Comparison of ENCODE assay signal across 8 cellular contexts in the genomic region with DNA sequence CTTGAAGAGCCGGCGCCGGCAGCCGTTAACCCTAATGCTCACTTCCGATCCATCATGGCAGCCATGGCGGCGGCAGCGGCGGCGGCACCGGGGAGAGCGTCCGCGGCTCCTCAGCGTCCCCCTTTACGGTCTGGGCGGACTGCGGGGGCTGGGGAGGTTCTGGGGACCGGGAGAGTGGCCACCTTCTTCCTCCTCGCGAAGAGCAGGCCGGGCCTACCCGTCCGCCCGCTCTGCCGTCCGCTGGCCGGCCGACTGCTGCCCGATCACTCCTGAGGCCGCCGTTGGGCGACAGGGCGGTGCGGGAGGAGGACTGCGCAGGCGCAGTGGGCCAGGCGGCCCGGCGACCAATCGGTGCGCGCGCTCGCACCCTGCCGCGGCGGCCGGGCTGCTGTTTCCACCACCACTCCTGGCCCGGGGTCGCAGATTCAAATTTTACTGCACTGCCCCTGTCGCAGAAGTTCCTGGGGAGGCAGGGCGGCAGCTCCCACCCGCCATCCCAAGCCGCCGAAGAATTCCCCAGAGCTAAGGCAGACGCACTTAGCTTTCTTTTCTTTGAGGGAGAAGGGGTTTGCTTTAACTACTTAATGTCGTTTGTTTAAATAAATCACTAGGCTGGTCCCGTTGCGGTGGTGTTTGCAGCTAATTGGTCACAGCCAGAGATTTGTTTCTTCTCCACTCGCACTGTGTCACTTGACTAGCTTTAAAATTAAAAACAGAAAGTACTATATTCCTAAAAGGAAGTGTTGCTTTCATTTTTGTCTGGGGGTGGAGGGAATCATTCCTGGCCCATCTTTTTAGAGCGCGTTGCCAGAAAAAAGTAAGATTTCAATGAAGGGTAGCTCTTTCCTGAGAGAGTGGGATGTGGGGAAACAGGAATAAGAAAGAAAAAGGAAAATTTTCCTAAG. TPM values are rescaled to one million over a fixed set of nuclear protein-coding genes. Genes with fewer than 3 reads are reported as not detected.
DNase-seq lines count a peak whose midpoint lies in the region; ATAC-seq, FAIRE-seq and TF ChIP-seq lines count a peak whose summit lies in the region.

A gene (minus strand): TSS at position 290 of the 905 bp plus-strand sequence. CDS start 452 bp downstream, outside the sequence.

- 1% methylated on average over 61 to 63 of the region's 63 CpGs for WGBS in pancreas, 2 donors
- 3% methylated on average over 63 of the region's 63 CpGs for WGBS in thymus

- peak within 1 kb of the TSS; percentile 96 to 99 (median 98) for H3K27ac ChIP-seq in pancreas
- H3K27ac ChIP-seq in thymus (ENCODE audit: low read depth), result peak within 1 kb of the TSS; percentile 99

- peaks cover 2% of the 10 kb centered on the region for H3K27me3 Mint-ChIP-seq in activated naive CD8-positive, alpha-beta T cell treated with anti-CD3 and anti-CD28 coated beads, Interleukin-2, amount 10 ng/mL, durations not matched to agents 7 days and 5 days

- H3K36me3 Mint-ChIP-seq in activated naive CD8-positive, alpha-beta T cell treated with anti-CD3 and anti-CD28 coated beads, Interleukin-2, amount 10 ng/mL, durations not matched to agents 7 days and 5 days, result peaks cover 12% of the 10 kb centered on the region

- H3K36me3 ChIP-seq in pancreas (no peaks in the 10 kb centered on the region), thymus (ENCODE audit: control insufficient read depth, insufficient read depth) (no peaks in the 10 kb centered on the region)

- H3K9me3 ChIP-seq in pancreas (no peaks in the 10 kb centered on the region), thymus (ENCODE audit: control insufficient read depth) (no peaks in the 10 kb centered on the region)

- intact Hi-C loops in head of caudate nucleus (cut with DNase I), result loop anchor here (5.0 to 10.0 kb wide), 3 partner anchors 129 to 318 kb away; a partner anchor contains a TSS
- intact Hi-C loops in pancreas (cut with DNase I), result no loop called here

- peak within 1 kb of the TSS; percentile 95 for H3K27ac Mint-ChIP-seq in activated naive CD8-positive, alpha-beta T cell treated with anti-CD3 and anti-CD28 coated beads, Interleukin-2, amount 10 ng/mL, durations not matched to agents 7 days and 5 days

- POLR2A ChIA-PET in activated naive CD8-positive, alpha-beta T cell treated with anti-CD3 and anti-CD28 coated beads, Interleukin-2, amount 10 ng/mL, durations not matched to agents 7 days and 5 days (lab: Charles Lee), result no interaction called here

- H3K27me3 ChIP-seq in pancreas (no peaks in the 10 kb centered on the region), thymus (ENCODE audit: control insufficient read depth, insufficient read depth) (no peaks in the 10 kb centered on the region)

- FAIRE-seq in pancreas (lab: Jason Lieb, UNC), result no peak

- H3K9me3 Mint-ChIP-seq in activated naive CD8-positive, alpha-beta T cell treated with anti-CD3 and anti-CD28 coated beads, Interleukin-2, amount 10 ng/mL, durations not matched to agents 7 days and 5 days, result no peaks in the 10 kb centered on the region

- DNase-seq in GM12864 (ENCODE audit: low read depth) (peak; percentile 58), NCI-H1092 treated with DMSO at 0.1 percent for 48 hours (lab: John Stamatoyannopoulos, UW) (peak; percentile 77), SW 1271 (lab: John Stamatoyannopoulos, UW) (peak; percentile 33 to 86), head of caudate nucleus (peak; percentile 53 to 95 (median 89)), pancreas (peak; percentile 81 to 98 (median 90))
- peak; percentile 95 for DNase-seq in activated naive CD8-positive, alpha-beta T cell treated with anti-CD3 and anti-CD28 coated beads, Interleukin-2, amount 10 ng/mL, durations not matched to agents 7 days and 5 days

- H3K4me3 Mint-ChIP-seq in activated naive CD8-positive, alpha-beta T cell treated with anti-CD3 and anti-CD28 coated beads, Interleukin-2, amount 10 ng/mL, durations not matched to agents 7 days and 5 days, result peak within 1 kb of the TSS; percentile 92

- TF ChIP-seq CTCF in GM12864 (IDR thresholded peaks at IDR 0.05; ENCODE audit: low read depth, low read length, missing control alignments) (no peak), pancreas (IDR thresholded peaks at IDR 0.05) (no peak)

- H3K4me3 ChIP-seq in GM12864 (ENCODE audit: low read depth, low read length) (peak within 1 kb of the TSS; percentile 72), pancreas (peak within 1 kb of the TSS; percentile 79 to 92 (median 88)), thymus (ENCODE audit: low read length) (peak within 1 kb of the TSS; percentile 80)

- peaks cover 27% of the 10 kb centered on the region for H3K4me1 Mint-ChIP-seq in activated naive CD8-positive, alpha-beta T cell treated with anti-CD3 and anti-CD28 coated beads, Interleukin-2, amount 10 ng/mL, durations not matched to agents 7 days and 5 days

- ATAC-seq in HG02610 (IDR thresholded peaks at IDR 0.05; ENCODE audit: unreplicated experiment) (peak; percentile 86), pancreas (peak; percentile 88 to 96 (median 94))
- peak; percentile 90 for ATAC-seq in activated naive CD8-positive, alpha-beta T cell treated with anti-CD3 and anti-CD28 coated beads, Interleukin-2, amount 10 ng/mL, durations not matched to agents 7 days and 5 days (ENCODE audit: low read depth)

- H3K4me1 ChIP-seq in pancreas (peaks cover 0 to 24% (median 21%) of the 10 kb centered on the region in 3 donors), thymus (ENCODE audit: control insufficient read depth, insufficient read depth, low read length) (peaks cover 11% of the 10 kb centered on the region)

RNA-seq across cellular contexts. Expression of the gene that starts here (rescaled TPM):
- total RNA-seq in activated naive CD8-positive, alpha-beta T cell treated with anti-CD3 and anti-CD28 coated beads, Interleukin-2, amount 10 ng/mL, durations not matched to agents 7 days and 5 days, result 10 to 100 TPM; 58.2 to 59.4 TPM
- total RNA-seq in pancreas, result 10 to 100 TPM; 24.0 to 48.3 (median 36.5) TPM
- polyA plus RNA-seq in pancreas, result 10 to 100 TPM; 17.2 to 24.6 TPM
- polyA plus RNA-seq in thymus, result 47.3 TPM

Comparison
In these comparisons a context has a peak if more than half of its experiments do, and no peak if none do; other contexts are left out.
1. Peak in every context shown above with its lines: DNase-seq, ATAC-seq, H3K4me3 ChIP-seq and H3K27ac ChIP-seq.